In genomic region chr10:6088721-6089333, GRCh38 we compare ENCODE assay signal across 8 cellular contexts. TPM values are rescaled to one million over a fixed set of nuclear protein-coding genes. Genes with fewer than 3 reads are reported as not detected.
DNase-seq lines count a peak whose midpoint lies in the region; ATAC-seq and TF ChIP-seq lines count a peak whose summit lies in the region.

Gene RBM17, plus strand, starts transcription at chr10:6089034. Its CDS starts 8,032 bp downstream, at chr10:6097066.

- TF ChIP-seq CTCF in ascending aorta (IDR thresholded peaks at IDR 0.05) = peak; percentile 99 to 100 (median 100)

- H3K4me1 ChIP-seq in ascending aorta (peaks cover 4 to 27% of the 10 kb centered on the region in 2 donors), right cardiac atrium (ENCODE audit: control insufficient read depth, insufficient read depth, low read length) (peaks cover 3% of the 10 kb centered on the region), rectal smooth muscle tissue (ENCODE audit: control insufficient read depth, insufficient read depth, low read length) (peaks cover 8% of the 10 kb centered on the region), aorta (ENCODE audit: control insufficient read depth in 1 of 2, insufficient read depth in 2 of 2, low read length in 2 of 2) (peaks cover 0 to 4% of the 10 kb centered on the region in 2 donors)

- no peaks in the 10 kb centered on the region for H3K36me3 ChIP-seq in ascending aorta
- no peaks in the 10 kb centered on the region for H3K36me3 ChIP-seq in rectal smooth muscle tissue (ENCODE audit: control insufficient read depth, insufficient read depth, low read length)
- no peaks in the 10 kb centered on the region for H3K36me3 ChIP-seq in aorta (ENCODE audit: control insufficient read depth in 1 of 2, insufficient read depth in 2 of 2, low read length in 1 of 2)

- DNase-seq in NCI-H1694 treated with DMSO at 0.1 percent for 48 hours (lab: John Stamatoyannopoulos, UW) (peak; percentile 78), ascending aorta (ENCODE audit: low spot score in 2 of 2) (peak; percentile 86 to 99), right cardiac atrium (peak; percentile 96 to 99 (median 98)), aorta (peak; percentile 98)

- H3K27me3 ChIP-seq in ascending aorta (no peaks in the 10 kb centered on the region), right cardiac atrium (ENCODE audit: control insufficient read depth, insufficient read depth) (no peaks in the 10 kb centered on the region), rectal smooth muscle tissue (ENCODE audit: control insufficient read depth, insufficient read depth, low read length) (no peaks in the 10 kb centered on the region), aorta (ENCODE audit: control insufficient read depth in 1 of 2, insufficient read depth in 2 of 2, low read length in 1 of 2) (no peaks in the 10 kb centered on the region)

- under 1% methylated on average over 77 of the region's 77 CpGs for WGBS in right cardiac atrium
- 0 to 1% methylated on average over 30 to 77 of the region's 77 CpGs for WGBS in aorta, 2 donors

- peak within 1 kb of the TSS; percentile 26 for H3K9ac ChIP-seq in rectal smooth muscle tissue (ENCODE audit: low read length)

- intact Hi-C loops in T-helper 2 cell treated with Interferon-gamma antibody and Interleukin-4, amounts not matched to agents 100 ng/mL and 5 ng/mL, for 36 hours (cut with micrococcal nuclease) = loop anchor here (1.0 to 5.0 kb wide), 10 partner anchors 27 to 1698 kb away; partner anchors contain the start of genes ATP5F1C, FBH1, GDI2 and IL2RA
- intact Hi-C loops in ascending aorta (cut with DNase I) (loop anchor here (1.0 to 2.0 kb wide), 5 partner anchors 114 to 312 kb away; partner anchors contain the start of genes FBH1, GDI2 and PFKFB3), right cardiac atrium (cut with DNase I) (loop anchor here in 2 of 4 donors (5.0 to 10.0 kb wide), 3 partner anchors 74 to 134 kb away; no protein-coding TSS in a partner anchor), aorta (cut with DNase I) (loop anchor here (5.0 kb wide), 2 partner anchors 142 to 313 kb away; no protein-coding TSS in a partner anchor)

- H3K4me3 ChIP-seq in ascending aorta (peak within 1 kb of the TSS; percentile 71 to 96), right cardiac atrium (ENCODE audit: low read length) (peak within 1 kb of the TSS; percentile 96), rectal smooth muscle tissue (ENCODE audit: low read length) (peak within 1 kb of the TSS; percentile 73), aorta (ENCODE audit: low read length in 2 of 2) (peak within 1 kb of the TSS; percentile 90 to 95)

- H3K9me3 ChIP-seq in ascending aorta (no peaks in the 10 kb centered on the region), right cardiac atrium (ENCODE audit: control insufficient read depth, low read length) (no peaks in the 10 kb centered on the region), aorta (ENCODE audit: control insufficient read depth, low read length) (no peaks in the 10 kb centered on the region)

- H3K27ac ChIP-seq in ascending aorta = peak within 1 kb of the TSS; percentile 71 to 84
- H3K27ac ChIP-seq in right cardiac atrium (ENCODE audit: low read length) = peak within 1 kb of the TSS; percentile 87
- H3K27ac ChIP-seq in rectal smooth muscle tissue (ENCODE audit: low read depth, low read length) = peak within 1 kb of the TSS; percentile 67
- peak within 1 kb of the TSS in 1 of 2 donors; percentile 49 for H3K27ac ChIP-seq in aorta (ENCODE audit: low read depth in 1 of 2, low read length in 2 of 2)

- ATAC-seq in GM18499 (IDR thresholded peaks at IDR 0.05; ENCODE audit: insufficient read depth, unreplicated experiment) (peak; percentile 55), HG02938 (IDR thresholded peaks at IDR 0.05; ENCODE audit: unreplicated experiment) (peak; percentile 79), right cardiac atrium (peak; percentile 92 to 95), aorta (ENCODE audit: low FRiP score) (peak; percentile 99)

RNA-seq across cellular contexts. Expression of gene RBM17, which starts in this region (rescaled TPM):
- total RNA-seq in T-helper 2 cell treated with Interferon-gamma antibody and Interleukin-4, amounts not matched to agents 100 ng/mL and 5 ng/mL, for 36 hours = 200 and 209 TPM in 2 replicates
- total RNA-seq in ascending aorta (22.7 TPM), right cardiac atrium (10 to 100 TPM; 51.6 to 66.5 (median 57.1) TPM), aorta (10 to 100 TPM; 82.0 to 94.1 TPM)
- polyA plus RNA-seq in right cardiac atrium (51.0 TPM), aorta (10 to 100 TPM; 41.4 to 89.4 TPM)
